ENCODE assay signal across 8 cellular contexts in genomic region chr2:196925768-196926561, GRCh38.
DNase-seq lines count a peak whose midpoint lies in the region; ATAC-seq lines count a peak whose summit lies in the region.

No MANE protein-coding gene starts in this region.

- peaks cover 37% of the 10 kb centered on the region for H3K4me1 Mint-ChIP-seq in T-helper 1 cell treated with Interleukin-12 subunit alpha and Interleukin-12 subunit beta and Interleukin-4 antibody, amounts not matched to agents 30 μg/mL and 1 μg/mL, for 36 hours (ENCODE audit: low read depth)

- peak overlapping the region; percentile 98 for H3K4me3 Mint-ChIP-seq in T-helper 1 cell treated with Interleukin-12 subunit alpha and Interleukin-12 subunit beta and Interleukin-4 antibody, amounts not matched to agents 30 μg/mL and 1 μg/mL, for 36 hours

- peak overlapping the region; percentile 82 for H3K27ac ChIP-seq in layer of hippocampus (ENCODE audit: low read depth, low read length)

- peak; percentile 11 for DNase-seq in GM04504 (ENCODE audit: low read depth)
- peak; percentile 53 for DNase-seq in KBM-7
- peak; percentile 65 for DNase-seq in cerebellar cortex (ENCODE audit: low spot score)
- DNase-seq in stimulated activated CD4-positive, alpha-beta T cell treated with anti-CD3 and anti-CD28 coated beads, Interleukin-1b, Interleukin-23, amount 100 ng/mL, for 48 hours, result peak; percentile 21
- DNase-seq in UCSD-AML1 (lab: John Stamatoyannopoulos, UW; ENCODE audit: unreplicated experiment), result no peak

- no peaks in the 10 kb centered on the region for H3K27me3 Mint-ChIP-seq in T-helper 1 cell treated with Interleukin-12 subunit alpha and Interleukin-12 subunit beta and Interleukin-4 antibody, amounts not matched to agents 30 μg/mL and 1 μg/mL, for 36 hours (ENCODE audit: low read depth)

- peak; percentile 30 for ATAC-seq in GM21786 (IDR thresholded peaks at IDR 0.05; ENCODE audit: unreplicated experiment)

- in situ Hi-C loops in KBM-7 (cut with MboI; ENCODE audit: low pct_unique_long_range_greater_than_20kb, low sequenced_read_pairs), result no loop called here

- H3K9me3 Mint-ChIP-seq in T-helper 1 cell treated with Interleukin-12 subunit alpha and Interleukin-12 subunit beta and Interleukin-4 antibody, amounts not matched to agents 30 μg/mL and 1 μg/mL, for 36 hours, result no peaks in the 10 kb centered on the region

- peak overlapping the region; percentile 96 for H3K27ac Mint-ChIP-seq in T-helper 1 cell treated with Interleukin-12 subunit alpha and Interleukin-12 subunit beta and Interleukin-4 antibody, amounts not matched to agents 30 μg/mL and 1 μg/mL, for 36 hours

- peaks cover 11% of the 10 kb centered on the region for H3K36me3 Mint-ChIP-seq in T-helper 1 cell treated with Interleukin-12 subunit alpha and Interleukin-12 subunit beta and Interleukin-4 antibody, amounts not matched to agents 30 μg/mL and 1 μg/mL, for 36 hours (ENCODE audit: low read depth)

- H3K27me3 ChIP-seq in layer of hippocampus (ENCODE audit: control insufficient read depth, insufficient read depth, low read length), result no peaks in the 10 kb centered on the region
